Comparison of ENCODE assay signal across 8 cellular contexts in genomic region chr2:64608867-64609228, GRCh38.
DNase-seq lines count a peak whose midpoint lies in the region; ATAC-seq lines count a peak whose summit lies in the region.

No MANE protein-coding gene starts in this region.

- peak; percentile 2 for ATAC-seq in HG03460 (IDR thresholded peaks at IDR 0.05; ENCODE audit: unreplicated experiment)
- no peak for ATAC-seq in central memory CD8-positive, alpha-beta T cell (replicated peaks; ENCODE audit: extremely low read depth, poor library complexity, severe bottlenecking)

- DNase-seq in central memory CD8-positive, alpha-beta T cell (ENCODE audit: low spot score in 2 of 2): peak in 1 of 2 donors; percentile 32
- DNase-seq in DMS 273 treated with DMSO at 0.1 percent for 48 hours (lab: John Stamatoyannopoulos, UW) (no peak), NCI-H2171 (lab: John Stamatoyannopoulos, UW) (no peak), activated gamma-delta T cell (lab: John Stamatoyannopoulos, UW) (no peak), NCI-H345 treated with DMSO at 0.1 percent for 48 hours (lab: John Stamatoyannopoulos, UW; ENCODE audit: unreplicated experiment) (no peak)

- H3K4me1 ChIP-seq in ES-I3 (ENCODE audit: insufficient read depth, low read length) (no peaks in the 10 kb centered on the region; the same call in 1 of the 2 replicates), mucosa of stomach (ENCODE audit: control insufficient read depth, insufficient read depth, low read length) (peaks cover 42% of the 10 kb centered on the region)

- no peaks in the 10 kb centered on the region for H3K27me3 ChIP-seq in mucosa of stomach (ENCODE audit: control insufficient read depth, insufficient read depth, low read length)

- peaks cover 28% of the 10 kb centered on the region for H3K4me1 Mint-ChIP-seq in central memory CD8-positive, alpha-beta T cell

- H3K27ac Mint-ChIP-seq in central memory CD8-positive, alpha-beta T cell (ENCODE audit: low read depth): peak overlapping the region; percentile 87

- no peaks in the 10 kb centered on the region for H3K9me3 ChIP-seq in ES-I3 (ENCODE audit: control insufficient read depth, insufficient read depth, low read length)
- no peaks in the 10 kb centered on the region for H3K9me3 ChIP-seq in mucosa of stomach (ENCODE audit: control insufficient read depth, low read length)

- no peaks in the 10 kb centered on the region for H3K27me3 Mint-ChIP-seq in central memory CD8-positive, alpha-beta T cell

- H3K9ac ChIP-seq in ES-I3 (ENCODE audit: low read depth, low read length) (peak overlapping the region; percentile 64; the same call in 1 of the 2 replicates), mucosa of stomach (ENCODE audit: low read length) (peak overlapping the region; percentile 59)

- H3K36me3 Mint-ChIP-seq in central memory CD8-positive, alpha-beta T cell (ENCODE audit: insufficient read depth): peaks cover 7% of the 10 kb centered on the region

- H3K9me3 Mint-ChIP-seq in central memory CD8-positive, alpha-beta T cell: no peaks in the 10 kb centered on the region

- peak overlapping the region; percentile 79 for H3K4me3 Mint-ChIP-seq in central memory CD8-positive, alpha-beta T cell

- H3K36me3 ChIP-seq in ES-I3 (ENCODE audit: insufficient read depth, low read length) (no peaks in the 10 kb centered on the region), mucosa of stomach (ENCODE audit: control insufficient read depth, insufficient read depth, low read length) (no peaks in the 10 kb centered on the region)

- no peak overlapping the region for H3K4me3 ChIP-seq in mucosa of stomach (ENCODE audit: low read length)
